ENCODE assay signal across 12 cellular contexts in the genomic region with DNA sequence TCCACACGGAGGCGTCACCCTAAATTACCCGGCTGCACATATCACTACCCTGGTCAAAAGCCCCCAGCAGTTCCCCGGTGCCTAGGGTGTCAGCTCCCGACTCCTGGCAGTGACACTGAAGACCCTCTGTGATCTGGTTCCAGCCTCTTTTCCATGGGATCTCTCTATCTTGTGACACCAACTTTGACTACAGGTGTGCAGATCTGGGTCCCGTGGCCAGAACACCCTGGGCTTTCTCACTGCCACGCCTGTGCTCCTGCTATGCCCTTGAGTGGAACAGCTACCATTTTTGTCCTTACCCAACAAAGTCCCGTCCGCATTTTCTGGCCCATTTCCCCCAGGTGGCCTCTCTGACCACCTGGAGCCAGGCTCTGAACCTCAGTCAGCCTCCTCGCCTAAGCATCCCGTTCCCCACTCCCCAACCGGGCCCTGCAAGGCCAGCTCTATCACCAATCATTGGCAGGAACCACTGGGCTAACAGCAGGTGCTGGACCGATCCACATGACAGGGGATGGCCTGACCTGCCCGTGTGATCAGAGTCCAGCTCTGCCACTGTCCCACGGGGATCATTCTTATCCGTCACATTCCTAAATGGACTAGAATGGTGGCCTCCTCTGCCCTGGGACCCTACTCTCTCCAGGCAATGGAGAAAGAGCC. TPM values are rescaled to one million over a fixed set of nuclear protein-coding genes. Genes with fewer than 3 reads are reported as not detected.
DNase-seq lines count a peak whose midpoint lies in the region; FAIRE-seq and TF ChIP-seq lines count a peak whose summit lies in the region.
"Had no signal": no experiment of that assay in that cellular context is flagged by ENCODE, and none has a peak within 500 bp of the region (broad histone marks: within the 10 kb centered on the region; RNA-seq: fewer than 3 reads in every experiment).

No MANE protein-coding gene starts in this region.

- no peaks in the 10 kb centered on the region for H3K9me3 Mint-ChIP-seq in astrocyte (ENCODE audit: unreplicated experiment)

- no peak for TF ChIP-seq EP300 in stomach (IDR thresholded peaks at IDR 0.05)

- peak overlapping the region; percentile 33 for H2AFZ ChIP-seq in astrocyte (ENCODE audit: low read depth, low read length)

- peaks cover 10% of the 10 kb centered on the region for H3K27me3 Mint-ChIP-seq in astrocyte (ENCODE audit: low read depth, unreplicated experiment)

- in situ Hi-C loops in GM13976 (cut with MboI; ENCODE audit: low sequenced_read_pairs, unreplicated experiment) (loop anchor here (5.0 to 25.0 kb wide), 2 partner anchors 139 to 339 kb away; partner anchors contain the start of genes ATF4 and MIEF1), GM13977 (cut with MboI; ENCODE audit: low pct_unique_long_range_greater_than_20kb, low sequenced_read_pairs, unreplicated experiment) (loop anchor here (5.0 kb wide), 1 partner anchor 134 kb away; no protein-coding TSS in a partner anchor)

- DNase-seq in astrocyte (ENCODE audit: low read depth): no peak
- DNase-seq in stomach: no peak
- DNase-seq in GM13976 (ENCODE audit: low spot score): no peak
- no peak for DNase-seq in stimulated activated CD4-positive, alpha-beta T cell treated with anti-CD3 and anti-CD28 coated beads, Interleukin-4, amount 100 ng/mL, for 1 hour
- no peak for DNase-seq in stimulated activated naive CD4-positive, alpha-beta T cell treated with Interleukin-2 at 50 U/mL for 16 hours (lab: John Stamatoyannopoulos, UW)
- no peak for DNase-seq in GM13977 (ENCODE audit: low spot score)
- DNase-seq: foreskin keratinocyte, SIG-M5 had no signal

- H3K36me3 ChIP-seq in HUES64 (ENCODE audit: insufficient read depth, low read length) (no peaks in the 10 kb centered on the region), astrocyte (ENCODE audit: insufficient read depth, low read length) (no peaks in the 10 kb centered on the region), mesodermal cell (ENCODE audit: control insufficient read depth, insufficient read depth, low read length) (no peaks in the 10 kb centered on the region), stomach (no peaks in the 10 kb centered on the region)
- H3K36me3 ChIP-seq: ascending aorta had no signal

- peak overlapping the region; percentile 99 for H3K27ac Mint-ChIP-seq in astrocyte (ENCODE audit: unreplicated experiment)

- TF ChIP-seq CTCF in astrocyte (IDR thresholded peaks at IDR 0.05; ENCODE audit: insufficient read depth, low read depth, low read length): no peak
- TF ChIP-seq CTCF in stomach (IDR thresholded peaks at IDR 0.05): no peak
- no peak for TF ChIP-seq CTCF in GM13976 (IDR thresholded peaks at IDR 0.05; ENCODE audit: borderline replicate concordance, control extremely low read depth, extremely low read depth, insufficient read depth, missing control alignments)
- TF ChIP-seq CTCF in GM13977 (IDR thresholded peaks at IDR 0.05; ENCODE audit: extremely low read depth, insufficient read depth, missing control alignments): no peak

- H3K36me3 Mint-ChIP-seq in astrocyte (ENCODE audit: low read depth, unreplicated experiment): no peaks in the 10 kb centered on the region

- peaks cover 37% of the 10 kb centered on the region for H3K4me1 Mint-ChIP-seq in astrocyte (ENCODE audit: low read depth, unreplicated experiment)

- H3K9ac ChIP-seq in HUES64 (ENCODE audit: low read depth, low read length) (0 out of 2 replicates have a peak overlapping the region, but pooled peaks have one; percentile 23), astrocyte (ENCODE audit: low read length) (no peak overlapping the region)

- H3K4me3 Mint-ChIP-seq in astrocyte (ENCODE audit: unreplicated experiment): no peak overlapping the region

- 0 out of 2 replicates have a peak overlapping the region, but pooled peaks have one; percentile 95 for H3K27ac ChIP-seq in HUES64 (ENCODE audit: low read depth, low read length)
- H3K27ac ChIP-seq in astrocyte (ENCODE audit: low read depth, low read length): no peak overlapping the region
- peak overlapping the region; percentile 97 for H3K27ac ChIP-seq in mesodermal cell (ENCODE audit: low read depth, low read length, severe bottlenecking)
- H3K27ac ChIP-seq in stomach: peak overlapping the region; percentile 29 to 85 (median 71)
- H3K27ac ChIP-seq: foreskin keratinocyte had no signal

- H3K79me2 ChIP-seq in astrocyte (ENCODE audit: insufficient read depth, low read length): no peaks in the 10 kb centered on the region

- FAIRE-seq in astrocyte (lab: Jason Lieb, UNC): no peak

- H3K27me3 ChIP-seq in HUES64 (ENCODE audit: insufficient read depth, low read length): no peaks in the 10 kb centered on the region
- H3K27me3 ChIP-seq in astrocyte (ENCODE audit: insufficient read depth, low read length): no peaks in the 10 kb centered on the region
- H3K27me3 ChIP-seq in stomach: no peaks in the 10 kb centered on the region
- H3K27me3 ChIP-seq: ascending aorta, foreskin keratinocyte had no signal

- WGBS in HUES64: 85% methylated on average over 16 of the region's 16 CpGs
- 87 to 88% methylated on average over 13 to 16 of the region's 16 CpGs for WGBS in mesodermal cell (ENCODE audit: insufficient coverage in 2 of 2), 2 experiments
- 85 to 90% (median 86%) methylated on average over 16 of the region's 16 CpGs for WGBS in stomach, 5 donors

- TF ChIP-seq POLR2A in stomach (IDR thresholded peaks at IDR 0.05): no peak

- no peaks in the 10 kb centered on the region for H3K9me3 ChIP-seq in HUES64 (ENCODE audit: insufficient read depth, low read depth, low read length)
- no peaks in the 10 kb centered on the region for H3K9me3 ChIP-seq in astrocyte (ENCODE audit: insufficient read depth, low read depth, low read length)
- no peaks in the 10 kb centered on the region for H3K9me3 ChIP-seq in mesodermal cell (ENCODE audit: control insufficient read depth, low read length)
- no peaks in the 10 kb centered on the region for H3K9me3 ChIP-seq in stomach
- H3K9me3 ChIP-seq: ascending aorta, mucosa of descending colon had no signal

- H4K20me1 ChIP-seq in astrocyte (ENCODE audit: insufficient read depth, low read length): no peaks in the 10 kb centered on the region

- H3K4me2 ChIP-seq in astrocyte (ENCODE audit: low read length): no peak overlapping the region

- no peak overlapping the region for H3K4me3 ChIP-seq in HUES64 (ENCODE audit: low read length)
- no peak overlapping the region for H3K4me3 ChIP-seq in astrocyte (ENCODE audit: insufficient read depth, low read depth, low read length)
- H3K4me3 ChIP-seq in mesodermal cell (ENCODE audit: extremely low read depth, insufficient read depth, low read length, poor library complexity, severe bottlenecking): no peak overlapping the region
- H3K4me3 ChIP-seq in stomach: no peak overlapping the region
- H3K4me3 ChIP-seq: ascending aorta, mucosa of descending colon had no signal

- H3K4me1 ChIP-seq in HUES64 (ENCODE audit: insufficient read depth, low read length) (peaks cover 50% of the 10 kb centered on the region), astrocyte (ENCODE audit: insufficient read depth, low read length) (peaks cover 56% of the 10 kb centered on the region), mesodermal cell (ENCODE audit: control insufficient read depth, insufficient read depth, low read length, poor library complexity, severe bottlenecking) (peaks cover 53% of the 10 kb centered on the region), stomach (peaks cover 42 to 72% (median 49%) of the 10 kb centered on the region in 4 donors)

- intact Hi-C loops in stomach (cut with DNase I; ENCODE audit: low total_unique reads): loop anchor here (5.0 kb wide), 1 partner anchor 139 kb away; no protein-coding TSS in a partner anchor

RNA-seq across cellular contexts. Expression of gene CBX7, which starts 20.7 kb away (rescaled TPM):
- polyA plus RNA-seq in HUES64 (2013, experiment 1 of 2): 2.9 TPM
- 3.7 TPM for polyA plus RNA-seq in HUES64 (2013, experiment 2 of 2)
- total RNA-seq in astrocyte (1.2 and 1.4 TPM in 2 replicates), stomach (10 to 100 TPM; 10.1 to 84.6 (median 29.6) TPM)
- polyA plus RNA-seq in mesodermal cell (2013, experiment 1 of 2): 4.8 TPM
- polyA plus RNA-seq in mesodermal cell (2013, experiment 2 of 2): 5.3 TPM
- 10 to 100 TPM; 28.6 to 46.3 (median 29.8) TPM for polyA plus RNA-seq in stomach
